In the genomic region with DNA sequence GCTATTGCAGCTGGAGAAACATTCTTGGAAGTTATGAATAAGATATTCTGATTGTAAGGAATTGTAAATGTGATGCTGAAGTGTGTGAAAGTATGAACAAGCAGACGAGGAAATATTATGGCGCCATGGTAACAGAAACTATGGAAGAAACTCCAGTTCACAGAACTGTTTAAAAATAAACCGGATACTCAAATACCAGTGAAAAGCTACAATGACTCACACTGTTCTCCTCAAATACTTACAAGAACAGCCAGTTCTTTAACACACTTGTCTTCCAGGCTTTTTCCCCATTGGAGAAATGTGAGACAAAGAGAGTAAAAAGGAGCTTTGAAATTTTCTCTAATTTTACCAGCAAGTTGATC, we compare ENCODE assay signal across 8 cellular contexts.
DNase-seq lines count a peak whose midpoint lies in the region; ATAC-seq and TF ChIP-seq lines count a peak whose summit lies in the region.

No MANE protein-coding gene starts in this region.

- peak; percentile 67 for ATAC-seq in body of pancreas
- ATAC-seq in HG03521 (IDR thresholded peaks at IDR 0.05; ENCODE audit: unreplicated experiment), result no peak
- no peak for ATAC-seq in HG03108 (IDR thresholded peaks at IDR 0.05; ENCODE audit: unreplicated experiment)

- H3K4me3 ChIP-seq in AG04450 (ENCODE audit: low read depth, low read length) (no peak overlapping the region), body of pancreas (no peak overlapping the region)

- no peak for TF ChIP-seq POLR2A in body of pancreas (IDR thresholded peaks at IDR 0.05)

- H3K27ac ChIP-seq in AG04450 (ENCODE audit: low read depth, low read length) (peak overlapping the region; percentile 99), body of pancreas (peak overlapping the region; percentile 82 to 94 (median 89))

- DNase-seq in AG04450 (ENCODE audit: low read depth, low spot score), result peak; percentile 82
- DNase-seq in HT-29 (ENCODE audit: low spot score), result peak; percentile 24
- DNase-seq in body of pancreas, result peak in 2 of 4 donors; percentile 45 to 68
- DNase-seq in kidney tubule cell (ENCODE audit: low spot score), result peak; percentile 90
- peak; percentile 82 for DNase-seq in superior temporal gyrus (ENCODE audit: extremely low spot score)
- no peak for DNase-seq in GM10266 (ENCODE audit: extremely low spot score)

- no peaks in the 10 kb centered on the region for H3K36me3 ChIP-seq in body of pancreas (replicated peaks in 1 of 2; ENCODE audit: insufficient read depth in 1 of 2, low read depth in 2 of 2)

- 24 to 28% methylated on average over 3 of the region's 3 CpGs for WGBS in body of pancreas, 2 donors

- H3K27me3 ChIP-seq in AG04450 (ENCODE audit: control insufficient read depth, insufficient read depth, low read length) (no peaks in the 10 kb centered on the region), body of pancreas (no peaks in the 10 kb centered on the region)

- TF ChIP-seq CTCF in AG04450 (IDR thresholded peaks at IDR 0.05; ENCODE audit: low read depth, low read length), result no peak
- no peak for TF ChIP-seq CTCF in body of pancreas (IDR thresholded peaks at IDR 0.05)
- TF ChIP-seq CTCF in GM10266 (IDR thresholded peaks at IDR 0.05; ENCODE audit: control insufficient read depth, insufficient read depth, low read depth, missing control alignments), result no peak

- peaks cover 100% of the 10 kb centered on the region for H3K4me1 ChIP-seq in body of pancreas

- intact Hi-C loops in body of pancreas (cut with DNase I), result no loop called here

- CTCF ChIA-PET in AG04450 (lab: Charles Lee), result no interaction called here

- POLR2A ChIA-PET in AG04450 (lab: Yijun Ruan, JAX), result interaction anchor here (0.9 to 1.2 kb wide), 2 partner anchors 24 to 81 kb away, joined by 3 read pairs; no protein-coding TSS in a partner anchor

- H3K9me3 ChIP-seq in AG04450 (ENCODE audit: control insufficient read depth, insufficient read depth, low read length) (no peaks in the 10 kb centered on the region), body of pancreas (no peaks in the 10 kb centered on the region)
